In genomic region chr9:101443358-101443757, GRCh38 we compare ENCODE assay signal across 17 cellular contexts. TPM values are rescaled to one million over a fixed set of nuclear protein-coding genes. Genes with fewer than 3 reads are reported as not detected.
DNase-seq lines count a peak whose midpoint lies in the region; ATAC-seq, FAIRE-seq and TF ChIP-seq lines count a peak whose summit lies in the region.
"Had no signal": no experiment of that assay in that cellular context is flagged by ENCODE, and none has a peak within 500 bp of the region (broad histone marks: within the 10 kb centered on the region; RNA-seq: fewer than 3 reads in every experiment).

No MANE protein-coding gene starts in this region.

- H3K36me3 ChIP-seq in K562 (ENCODE audit: control insufficient read depth, insufficient read depth, low read length) (no peaks in the 10 kb centered on the region), testis (ENCODE audit: low read depth, missing control alignments) (no peaks in the 10 kb centered on the region)
- H3K36me3 ChIP-seq: HAP-1 had no signal

- no peaks in the 10 kb centered on the region for H3K9me1 ChIP-seq in K562 (ENCODE audit: control insufficient read depth, insufficient read depth, low read length)

- no peak for FAIRE-seq in K562 (lab: Jason Lieb, UNC)
- FAIRE-seq: GM18507 had no signal

- TF ChIP-seq EP300 in K562 (IDR thresholded peaks at IDR 0.05; ENCODE audit: low read length), result no peak

- H3K79me2 ChIP-seq in K562 (ENCODE audit: control insufficient read depth, insufficient read depth, low read length), result no peaks in the 10 kb centered on the region

- no peaks in the 10 kb centered on the region for H4K20me1 ChIP-seq in K562 (replicated peaks; ENCODE audit: control insufficient read depth, insufficient read depth, low read length)

- CTCF ChIA-PET in K562 (lab: Yijun Ruan, JAX; ENCODE audit: low intra/inter-chr PET ratio), result no interaction called here

- in situ Hi-C loops in K562 (cut with MboI), result no loop called here

- TF ChIP-seq POLR2A in K562 (conservative IDR thresholded peaks at IDR 0.05) (no peak), testis (IDR thresholded peaks at IDR 0.05) (no peak)

- intact Hi-C loops in K562 (cut with micrococcal nuclease), result no loop called here
- intact Hi-C loops in testis (cut with DNase I; ENCODE audit: low total_unique reads), result no loop called here

- TF ChIP-seq CTCF in K562 (IDR thresholded peaks at IDR 0.05 in 2 of 3, conservative IDR thresholded peaks at IDR 0.05 in 1 of 3; ENCODE audit: insufficient read depth in 2 of 3, low read depth in 1 of 3, low read length in 3 of 3) (no peak), testis (IDR thresholded peaks at IDR 0.05) (no peak)

- POLR2A ChIA-PET in K562 (lab: Yijun Ruan, JAX), result no interaction called here

- no peaks in the 10 kb centered on the region for H3K9me3 ChIP-seq in K562 (replicated peaks; ENCODE audit: control insufficient read depth, insufficient read depth, low read depth, low read length)
- H3K9me3 ChIP-seq in testis, result no peaks in the 10 kb centered on the region
- H3K9me3 ChIP-seq: HAP-1, SK-N-SH had no signal

- ATAC-seq in K562, result 0 out of 3 replicates have a peak, but pooled peaks have one; percentile 38
- ATAC-seq: CD8-positive, alpha-beta T cell had no signal

- H3K4me3 ChIP-seq in K562, result no peak overlapping the region
- H3K4me3 ChIP-seq in testis, result no peak overlapping the region
- H3K4me3 ChIP-seq: HAP-1 had no signal

- peak in 2 of 3 experiments; percentile 28 to 71 for DNase-seq in NCI-H1417 (lab: John Stamatoyannopoulos, UW)
- DNase-seq in NCI-H1417 treated with DMSO at 0.1 percent for 48 hours (lab: John Stamatoyannopoulos, UW), result no peak
- DNase-seq in K562 (ENCODE audit: extremely low read depth in 1 of 4, low spot score in 3 of 4), result no peak
- peak; percentile 7 to 20 for DNase-seq in hippocampal formation (lab: John Stamatoyannopoulos, UW)
- DNase-seq in testis, result peak; percentile 32
- no peak for DNase-seq in activated CD4-positive, alpha-beta T cell treated with anti-CD3 and anti-CD28 coated beads for 1 hour
- DNase-seq in NCI-H526 (lab: John Stamatoyannopoulos, UW), result no peak
- no peak for DNase-seq in LoVo (ENCODE audit: low spot score)
- DNase-seq: activated naive CD4-positive, alpha-beta T cell; CD8-positive, alpha-beta T cell; foreskin melanocyte; kidney glomerular epithelial cell; nephron progenitor cell; SK-N-SH had no signal

- peaks cover 0 to 8% of the 10 kb centered on the region in 2 experiments; a peak in 1 of 5 replicates for H3K27me3 ChIP-seq in K562 (ENCODE audit: control insufficient read depth in 2 of 2, insufficient read depth in 2 of 2, low read length in 2 of 2)
- H3K27me3 ChIP-seq in testis, result no peaks in the 10 kb centered on the region

- no peak overlapping the region for H3K27ac ChIP-seq in K562 (ENCODE audit: extremely low read depth, low read depth, low read length)
- H3K27ac ChIP-seq in testis, result no peak overlapping the region
- H3K27ac ChIP-seq: 22Rv1 had no signal

- no peak overlapping the region for H2AFZ ChIP-seq in K562 (ENCODE audit: low read depth, low read length)

- 0 out of 4 replicates have a peak overlapping the region, but pooled peaks of 1 of the 2 experiments have one; percentile 19 for H3K9ac ChIP-seq in K562 (ENCODE audit: insufficient read depth in 1 of 2, low read depth in 2 of 2, low read length in 2 of 2)
- H3K9ac ChIP-seq: SK-N-SH had no signal

- no peak for TF ChIP-seq RAD21 in K562 (CRISPR knock-in tag; conservative IDR thresholded peaks at IDR 0.05 in 1 of 2, IDR thresholded peaks at IDR 0.05 in 1 of 2)

- BruUV-seq in K562 (replicated peaks; lab: Mats Ljungman, UMichigan), result no TSS peak

- H3K4me1 ChIP-seq in K562 (replicated peaks in 1 of 2; ENCODE audit: control insufficient read depth in 2 of 2, insufficient read depth in 2 of 2, low read length in 2 of 2), result no peaks in the 10 kb centered on the region
- no peaks in the 10 kb centered on the region for H3K4me1 ChIP-seq in testis
- H3K4me1 ChIP-seq: HAP-1 had no signal

- H3K4me2 ChIP-seq in K562 (ENCODE audit: insufficient read depth, low read length), result no peak overlapping the region
- H3K4me2 ChIP-seq: SK-N-SH had no signal

- 21% methylated on average over 8 of the region's 8 CpGs for WGBS in K562 (ENCODE audit: insufficient coverage, low coverage, missing lambda C conversion rate)
- WGBS in testis, 2 donors, result 58 to 60% methylated on average over 8 of the region's 8 CpGs

RNA-seq across cellular contexts. Expression of gene ALDOB, which starts 7.8 kb away (rescaled TPM):
- not detected in 2 replicates for total RNA-seq in K562 (2011; cell fraction: chromatin; rRNA removed; ENCODE audit: low replicate concordance)
- total RNA-seq in K562 (2011; cell fraction: nucleolus; rRNA removed), result not detected in 2 replicates
- not detected in 2 replicates for total RNA-seq in K562 (2011; cell fraction: nucleoplasm; rRNA removed)
- total RNA-seq in K562 (2014; rRNA removed), result not detected in 2 replicates
- not detected in 2 replicates for total RNA-seq in K562 (2014; rRNA removed; fragmentation: Illumina TruSeq; extraction: Trizol)
- total RNA-seq in K562 (2015; rRNA removed; fragmentation: Illumina TruSeq; extraction: Trizol), result not detected in 2 replicates
- total RNA-seq in K562 (2021), result 0.78 and 0.80 TPM in 2 replicates
- not detected in 2 replicates for polyA plus RNA-seq in K562 (2011; rRNA removed)
- polyA plus RNA-seq in K562 (2011; cell fraction: cytosol; rRNA removed), result not detected in 2 replicates
- 0.10 TPM in 1 of 2 replicates, not detected in the other for polyA plus RNA-seq in K562 (2011; cell fraction: nucleus; rRNA removed)
- 0.06 TPM in 1 of 2 replicates, not detected in the other for polyA plus RNA-seq in K562 (2012)
- polyA plus RNA-seq in K562 (2014; fragmentation: Illumina TruSeq; extraction: Trizol), result not detected in 2 replicates
- not detected for polyA plus RNA-seq in K562 (2014; fragmentation: Nextera tagmentation; extraction: Ambion mirVana)
- not detected in 2 replicates for polyA plus RNA-seq in K562 (2014; rRNA removed)
- not detected in 2 replicates for polyA minus RNA-seq in K562 (2011; rRNA and poly(A)+ RNA removed)
- polyA minus RNA-seq in K562 (2011; cell fraction: cytosol; rRNA and poly(A)+ RNA removed), result not detected in 2 replicates
- not detected in 2 replicates for polyA minus RNA-seq in K562 (2011; cell fraction: nucleus; rRNA and poly(A)+ RNA removed)
- total RNA-seq in testis, result under 1 TPM in 1 of 2 donors, not detected in 1; 0.79 TPM
- polyA plus RNA-seq in testis (ENCODE audit: insufficient read depth, low read depth, low replicate concordance), result 1.9 TPM
- total RNA-seq: CD8-positive, alpha-beta T cell had no signal
- polyA plus RNA-seq: SK-N-SH had no signal

RNA-seq across cellular contexts. Expression of gene ZNF189, which starts 44.7 kb away (rescaled TPM):
- 6.8 and 22.2 TPM in 2 replicates for total RNA-seq in K562 (2011; cell fraction: chromatin; rRNA removed; ENCODE audit: low replicate concordance)
- total RNA-seq in K562 (2011; cell fraction: nucleolus; rRNA removed), result 4.7 and 6.1 TPM in 2 replicates
- 7.3 and 9.5 TPM in 2 replicates for total RNA-seq in K562 (2011; cell fraction: nucleoplasm; rRNA removed)
- total RNA-seq in K562 (2014; rRNA removed), result 6.1 and 6.3 TPM in 2 replicates
- total RNA-seq in K562 (2014; rRNA removed; fragmentation: Illumina TruSeq; extraction: Trizol), result 12.8 and 13.7 TPM in 2 replicates
- 15.3 and 15.6 TPM in 2 replicates for total RNA-seq in K562 (2015; rRNA removed; fragmentation: Illumina TruSeq; extraction: Trizol)
- total RNA-seq in K562 (2021), result 7.4 and 8.5 TPM in 2 replicates
- polyA plus RNA-seq in K562 (2011; rRNA removed), result 4.7 and 6.0 TPM in 2 replicates
- polyA plus RNA-seq in K562 (2011; cell fraction: cytosol; rRNA removed), result 0.76 and 2.4 TPM in 2 replicates
- 5.0 and 5.7 TPM in 2 replicates for polyA plus RNA-seq in K562 (2011; cell fraction: nucleus; rRNA removed)
- 5.9 and 7.2 TPM in 2 replicates for polyA plus RNA-seq in K562 (2012)
- polyA plus RNA-seq in K562 (2014; fragmentation: Illumina TruSeq; extraction: Trizol), result 9.0 and 10.7 TPM in 2 replicates
- 1 to 10 TPM; 2.4 to 3.5 TPM for polyA plus RNA-seq in K562 (2014; fragmentation: Nextera tagmentation; extraction: Ambion mirVana)
- 6.4 TPM in 2 replicates for polyA plus RNA-seq in K562 (2014; rRNA removed)
- 10.9 and 16.2 TPM in 2 replicates for polyA minus RNA-seq in K562 (2011; rRNA and poly(A)+ RNA removed)
- polyA minus RNA-seq in K562 (2011; cell fraction: cytosol; rRNA and poly(A)+ RNA removed), result 2.3 and 3.6 TPM in 2 replicates
- polyA minus RNA-seq in K562 (2011; cell fraction: nucleus; rRNA and poly(A)+ RNA removed), result 9.2 and 19.4 TPM in 2 replicates
- total RNA-seq in testis, result 10 to 100 TPM; 32.6 to 42.8 TPM
- polyA plus RNA-seq in testis (ENCODE audit: insufficient read depth, low read depth, low replicate concordance), result 24.0 TPM

RNA-seq across cellular contexts. Expression of gene MRPL50, which starts 44.9 kb away (rescaled TPM):
- total RNA-seq in K562 (2011; cell fraction: chromatin; rRNA removed; ENCODE audit: low replicate concordance), result 5.5 and 17.9 TPM in 2 replicates
- total RNA-seq in K562 (2011; cell fraction: nucleolus; rRNA removed), result 3.6 and 3.8 TPM in 2 replicates
- 13.2 and 25.3 TPM in 2 replicates for total RNA-seq in K562 (2011; cell fraction: nucleoplasm; rRNA removed)
- 17.5 and 21.8 TPM in 2 replicates for total RNA-seq in K562 (2014; rRNA removed)
- 37.5 and 42.5 TPM in 2 replicates for total RNA-seq in K562 (2014; rRNA removed; fragmentation: Illumina TruSeq; extraction: Trizol)
- total RNA-seq in K562 (2015; rRNA removed; fragmentation: Illumina TruSeq; extraction: Trizol), result 34.0 and 37.4 TPM in 2 replicates
- 19.7 and 21.9 TPM in 2 replicates for total RNA-seq in K562 (2021)
- 34.4 and 46.7 TPM in 2 replicates for polyA plus RNA-seq in K562 (2011; rRNA removed)
- polyA plus RNA-seq in K562 (2011; cell fraction: cytosol; rRNA removed), result 7.0 and 16.5 TPM in 2 replicates
- polyA plus RNA-seq in K562 (2011; cell fraction: nucleus; rRNA removed), result 13.0 and 22.6 TPM in 2 replicates
- polyA plus RNA-seq in K562 (2012), result 10.1 and 18.7 TPM in 2 replicates
- 31.9 and 36.9 TPM in 2 replicates for polyA plus RNA-seq in K562 (2014; fragmentation: Illumina TruSeq; extraction: Trizol)
- 100 to 1,000 TPM in 1 of 2 experiments, 10 to 100 TPM in 1; 80.1 to 107 TPM for polyA plus RNA-seq in K562 (2014; fragmentation: Nextera tagmentation; extraction: Ambion mirVana)
- 20.4 and 26.8 TPM in 2 replicates for polyA plus RNA-seq in K562 (2014; rRNA removed)
- polyA minus RNA-seq in K562 (2011; rRNA and poly(A)+ RNA removed), result 11.0 and 14.4 TPM in 2 replicates
- polyA minus RNA-seq in K562 (2011; cell fraction: cytosol; rRNA and poly(A)+ RNA removed), result 3.0 and 3.5 TPM in 2 replicates
- polyA minus RNA-seq in K562 (2011; cell fraction: nucleus; rRNA and poly(A)+ RNA removed), result 9.3 and 20.3 TPM in 2 replicates
- 10 to 100 TPM; 15.4 to 18.3 TPM for total RNA-seq in testis
- polyA plus RNA-seq in testis (ENCODE audit: insufficient read depth, low read depth, low replicate concordance), result 10.5 TPM

RNA-seq across cellular contexts. Expression of gene BAAT, which starts 58.6 kb away (rescaled TPM):
- total RNA-seq in K562 (2011; cell fraction: chromatin; rRNA removed; ENCODE audit: low replicate concordance), result 0.32 and 0.49 TPM in 2 replicates
- total RNA-seq in K562 (2011; cell fraction: nucleolus; rRNA removed), result 0.17 and 0.39 TPM in 2 replicates
- total RNA-seq in K562 (2011; cell fraction: nucleoplasm; rRNA removed), result 0.22 and 0.46 TPM in 2 replicates
- total RNA-seq in K562 (2014; rRNA removed), result 0.24 and 0.32 TPM in 2 replicates
- 0.26 and 0.40 TPM in 2 replicates for total RNA-seq in K562 (2014; rRNA removed; fragmentation: Illumina TruSeq; extraction: Trizol)
- 0.25 and 0.26 TPM in 2 replicates for total RNA-seq in K562 (2015; rRNA removed; fragmentation: Illumina TruSeq; extraction: Trizol)
- 0.27 and 0.36 TPM in 2 replicates for total RNA-seq in K562 (2021)
- polyA plus RNA-seq in K562 (2011; rRNA removed), result 0.17 and 0.23 TPM in 2 replicates
- 0.04 and 0.22 TPM in 2 replicates for polyA plus RNA-seq in K562 (2011; cell fraction: cytosol; rRNA removed)
- 0.28 and 0.67 TPM in 2 replicates for polyA plus RNA-seq in K562 (2011; cell fraction: nucleus; rRNA removed)
- polyA plus RNA-seq in K562 (2012), result 0.15 and 0.16 TPM in 2 replicates
- 0.25 and 0.33 TPM in 2 replicates for polyA plus RNA-seq in K562 (2014; fragmentation: Illumina TruSeq; extraction: Trizol)
- polyA plus RNA-seq in K562 (2014; fragmentation: Nextera tagmentation; extraction: Ambion mirVana), result under 1 TPM; 0.53 to 0.76 TPM
- 0.28 and 0.88 TPM in 2 replicates for polyA plus RNA-seq in K562 (2014; rRNA removed)
- polyA minus RNA-seq in K562 (2011; rRNA and poly(A)+ RNA removed), result 0.14 and 0.15 TPM in 2 replicates
- polyA minus RNA-seq in K562 (2011; cell fraction: cytosol; rRNA and poly(A)+ RNA removed), result not detected in 2 replicates
- 0.13 and 0.22 TPM in 2 replicates for polyA minus RNA-seq in K562 (2011; cell fraction: nucleus; rRNA and poly(A)+ RNA removed)
- total RNA-seq in testis, result under 1 TPM in 1 of 2 donors, not detected in 1; 0.31 TPM
- 0.13 TPM for polyA plus RNA-seq in testis (ENCODE audit: insufficient read depth, low read depth, low replicate concordance)
- total RNA-seq: CD8-positive, alpha-beta T cell had no signal

Comparison
In these comparisons a context has a peak if more than half of its experiments do, and no peak if none do; other contexts are left out.
1. DNase-seq: peak in NCI-H1417 (2 of 3), hippocampal formation (2 of 2) and testis (single experiment); none in NCI-H1417 treated with DMSO at 0.1 percent for 48 hours (single experiment), K562 (0 of 4), activated CD4-positive, alpha-beta T cell treated with anti-CD3 and anti-CD28 coated beads for 1 hour (single experiment), NCI-H526 (0 of 2) and LoVo (single experiment).